Comparison of ENCODE assay signal across 24 cellular contexts in genomic region chr11:81913793-81914192, GRCh38.
"Had no signal": no experiment of that assay in that cellular context is flagged by ENCODE, and none has a peak within 500 bp of the region (broad histone marks: within the 10 kb centered on the region; RNA-seq: fewer than 3 reads in every experiment).

No MANE protein-coding gene starts in this region.

- H3K27ac ChIP-seq: left lung, lower lobe of right lung, ovary, right atrium auricular region, right lobe of liver, tibial nerve, uterus had no signal

- H3K36me3 ChIP-seq: left lung, lower lobe of right lung, ovary, right atrium auricular region, right lobe of liver, tibial nerve, uterus had no signal

- ATAC-seq: left colon; left lung; lower lobe of right lung; naive thymus-derived CD8-positive, alpha-beta T cell; right lobe of liver; stimulated activated memory B cell treated with anti-CD40 and anti-IgM and Interleukin-4, amounts not matched to agents 10 μg/mL and 1 μg/mL and 100 μg/mL, for 72 hours; stimulated activated naive CD8-positive, alpha-beta T cell treated with anti-CD3 and anti-CD28 coated beads, Interleukin-15, amount 100 ng/mL, for 72 hours had no signal

- H3K4me3 ChIP-seq: left lung, lower lobe of right lung, ovary, right atrium auricular region, right lobe of liver, smooth muscle cell, tibial nerve, uterus had no signal

- H3K4me1 Mint-ChIP-seq: stimulated activated memory B cell treated with anti-CD40 and anti-IgM and Interleukin-4, amounts not matched to agents 10 μg/mL and 1 μg/mL and 100 μg/mL, for 72 hours had no signal

- DNase-seq: hippocampal formation; left colon; left lung; lower lobe of right lung; mammary epithelial cell; mesenchymal stem cell; naive thymus-derived CD8-positive, alpha-beta T cell; ovary; right lobe of liver; stimulated activated CD4-positive, alpha-beta T cell treated with anti-CD3 and anti-CD28 coated beads, Interleukin-1b, Interleukin-23, amount 100 ng/mL, for 48 hours; stimulated activated CD4-positive, alpha-beta T cell treated with anti-CD3 and anti-CD28 coated beads, Interleukin-2, amount 100 ng/mL, for 48 hours; stimulated activated CD4-positive, alpha-beta T cell treated with anti-CD3 and anti-CD28 coated beads, Interleukin-4, amount 100 ng/mL, for 4 hours; stimulated activated CD8-positive, alpha-beta memory T cell treated with anti-CD3 and anti-CD28 coated beads, Interleukin-4, amount 100 ng/mL, for 48 hours; stimulated activated naive CD4-positive, alpha-beta T cell treated with Interleukin-2 at 50 U/mL for 16 hours; stimulated activated naive CD8-positive, alpha-beta T cell treated with anti-CD3 and anti-CD28 coated beads, Interleukin-15, amount 100 ng/mL, for 72 hours; substantia nigra; uterus had no signal

- H3K9me3 Mint-ChIP-seq: stimulated activated naive CD8-positive, alpha-beta T cell treated with anti-CD3 and anti-CD28 coated beads, Interleukin-15, amount 100 ng/mL, for 72 hours; type B pancreatic cell had no signal

- H3K27me3 ChIP-seq: left lung, ovary, right atrium auricular region, right lobe of liver, tibial nerve, uterus had no signal

- H3K4me2 ChIP-seq: smooth muscle cell had no signal

- H3K4me1 ChIP-seq: left lung, lower lobe of right lung, right atrium auricular region, right lobe of liver, tibial nerve, uterus had no signal

- H3K36me3 Mint-ChIP-seq: stimulated activated memory B cell treated with anti-CD40 and anti-IgM and Interleukin-4, amounts not matched to agents 10 μg/mL and 1 μg/mL and 100 μg/mL, for 72 hours; type B pancreatic cell had no signal

- H3K9me3 ChIP-seq: left lung, lower lobe of right lung, ovary, right atrium auricular region, right lobe of liver, tibial nerve, uterus had no signal

- FAIRE-seq: keratinocyte had no signal

- H3K4me3 Mint-ChIP-seq: naive thymus-derived CD8-positive, alpha-beta T cell; stimulated activated memory B cell treated with anti-CD40 and anti-IgM and Interleukin-4, amounts not matched to agents 10 μg/mL and 1 μg/mL and 100 μg/mL, for 72 hours; stimulated activated naive CD8-positive, alpha-beta T cell treated with anti-CD3 and anti-CD28 coated beads, Interleukin-15, amount 100 ng/mL, for 72 hours; type B pancreatic cell had no signal

- H3K27ac Mint-ChIP-seq: progenitor cell of endocrine pancreas; stimulated activated memory B cell treated with anti-CD40 and anti-IgM and Interleukin-4, amounts not matched to agents 10 μg/mL and 1 μg/mL and 100 μg/mL, for 72 hours; stimulated activated naive CD8-positive, alpha-beta T cell treated with anti-CD3 and anti-CD28 coated beads, Interleukin-15, amount 100 ng/mL, for 72 hours; type B pancreatic cell had no signal

- H3K27me3 Mint-ChIP-seq: naive thymus-derived CD8-positive, alpha-beta T cell; progenitor cell of endocrine pancreas; stimulated activated memory B cell treated with anti-CD40 and anti-IgM and Interleukin-4, amounts not matched to agents 10 μg/mL and 1 μg/mL and 100 μg/mL, for 72 hours; stimulated activated naive CD8-positive, alpha-beta T cell treated with anti-CD3 and anti-CD28 coated beads, Interleukin-15, amount 100 ng/mL, for 72 hours; type B pancreatic cell had no signal
